In the genomic region with DNA sequence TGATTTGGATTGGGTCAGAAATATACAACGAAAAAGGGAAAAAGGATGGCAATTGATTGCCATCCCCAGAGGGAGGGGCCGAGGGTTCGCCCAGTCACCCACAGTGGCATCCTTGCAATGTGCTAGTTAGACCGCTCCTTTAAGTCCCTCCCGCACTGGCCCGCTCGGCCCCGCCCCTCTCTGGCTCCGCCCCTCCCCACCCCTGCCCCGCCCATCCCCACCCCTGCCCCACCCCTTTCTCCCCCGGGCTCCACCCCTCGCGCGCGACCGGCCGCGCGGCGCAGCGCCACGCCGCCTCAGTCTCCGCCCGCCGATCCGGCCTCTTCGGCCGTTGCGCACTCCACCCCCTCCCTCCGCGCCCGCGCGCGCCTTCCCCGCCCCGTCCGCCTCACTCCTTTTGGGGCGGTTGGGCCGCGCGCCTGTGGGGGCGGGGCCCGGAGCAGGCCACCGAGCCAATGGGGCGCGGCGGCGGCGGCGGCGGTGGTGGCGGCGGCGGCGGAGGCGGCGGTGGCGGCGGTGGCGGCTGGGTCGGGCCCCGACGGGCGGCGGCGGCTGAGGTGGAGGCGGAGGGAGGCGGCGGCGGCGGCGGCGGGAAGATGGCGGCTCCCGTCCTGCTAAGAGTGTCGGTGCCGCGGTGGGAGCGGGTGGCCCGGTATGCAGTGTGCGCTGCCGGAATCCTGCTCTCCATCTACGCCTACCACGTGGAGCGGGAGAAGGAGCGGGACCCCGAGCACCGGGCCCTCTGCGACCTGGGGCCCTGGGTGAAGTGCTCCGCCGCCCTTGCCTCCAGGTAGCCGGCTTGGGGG, we compare ENCODE assay signal across 8 cellular contexts. TPM values are rescaled to one million over a fixed set of nuclear protein-coding genes. Genes with fewer than 3 reads are reported as not detected.
DNase-seq lines count a peak whose midpoint lies in the region; ATAC-seq and TF ChIP-seq lines count a peak whose summit lies in the region.

A gene (plus strand): TSS at position 299 of the 806 bp plus-strand sequence. CDS start 298 bp downstream, at position 597.

- intact Hi-C loops in IMR-90 (cut with micrococcal nuclease): loop anchor here (10.0 kb wide), 1 partner anchor 62 kb away; no protein-coding TSS in a partner anchor
- intact Hi-C loops in mucosa of descending colon (cut with DNase I, micrococcal nuclease): no loop called here

- CTCF ChIA-PET in IMR-90 (lab: Yijun Ruan, JAX): no interaction called here

- peak; percentile 46; the same call in 1 of the 2 replicates for TF ChIP-seq POLR2A in IMR-90 (IDR thresholded peaks at IDR 0.05; ENCODE audit: low read depth, low read length)

- H3K56ac ChIP-seq in IMR-90 (ENCODE audit: extremely low read depth, insufficient read depth, low read length): peak within 1 kb of the TSS; percentile 28; the same call in 1 of the 2 replicates

- peaks cover 3 to 16% of the 10 kb centered on the region in 2 experiments for H3K79me1 ChIP-seq in IMR-90 (ENCODE audit: low read depth in 1 of 2, low read length in 2 of 2)

- H3K27ac ChIP-seq in IMR-90 (ENCODE audit: insufficient read depth, low read length): peak within 1 kb of the TSS; percentile 93
- H3K27ac ChIP-seq in epithelial cell of prostate: peak within 1 kb of the TSS; percentile 48

- ATAC-seq in GM21529 (IDR thresholded peaks at IDR 0.05; ENCODE audit: unreplicated experiment) (peak; percentile 80), IMR-90 (ENCODE audit: low read depth) (peak; percentile 95), mucosa of descending colon (peak; percentile 98)

- peak within 1 kb of the TSS; percentile 51; the same call in 1 of the 2 replicates for H2BK20ac ChIP-seq in IMR-90 (ENCODE audit: low read depth, low read length)

- H2BK120ac ChIP-seq in IMR-90 (ENCODE audit: low read depth, low read length): peak within 1 kb of the TSS; percentile 67

- peak within 1 kb of the TSS; percentile 56 for H3K4ac ChIP-seq in IMR-90 (ENCODE audit: low read depth, low read length)

- H3K23ac ChIP-seq in IMR-90 (ENCODE audit: low read depth, low read length): peak within 1 kb of the TSS; percentile 41; the same call in 1 of the 2 replicates

- WGBS in IMR-90 (ENCODE audit: extremely low coverage in 2 of 2, insufficient read length in 1 of 2), 2 experiments: 6% methylated on average over 7 of the region's 94 CpGs; no CpG with 5 or more reads in 1 of the 2 experiments

- DNase-seq in DMS 273 treated with DMSO at 0.1 percent for 48 hours (lab: John Stamatoyannopoulos, UW) (peak; percentile 85), IMR-90 (peak; percentile 89), OCI-M1 (lab: John Stamatoyannopoulos, UW) (peak; percentile 97), activated T-cell treated with anti-CD3 and anti-CD28 coated beads for 4 hours (peak; percentile 88), epithelial cell of prostate (ENCODE audit: low read depth, low spot score) (peak; percentile 65), mucosa of descending colon (peak; percentile 95 to 98 (median 97))
- DNase-seq in stimulated activated CD8-positive, alpha-beta memory T cell treated with anti-CD3 and anti-CD28 coated beads, Interleukin-2, amount 100 ng/mL, for 48 hours (ENCODE audit: low read depth in 2 of 2): peak; percentile 94

- peak within 1 kb of the TSS; percentile 81 for H2BK5ac ChIP-seq in IMR-90 (ENCODE audit: low read depth, low read length, poor library complexity, severe bottlenecking)

- peak within 1 kb of the TSS; percentile 83 for H3K9ac ChIP-seq in IMR-90 (ENCODE audit: low read depth, low read length)

- H3K36me3 ChIP-seq in IMR-90 (ENCODE audit: control insufficient read depth, insufficient read depth, low read length): no peaks in the 10 kb centered on the region
- no peaks in the 10 kb centered on the region for H3K36me3 ChIP-seq in mucosa of descending colon (ENCODE audit: low read depth)

- H3K18ac ChIP-seq in IMR-90 (ENCODE audit: low read depth, low read length): no peak within 1 kb of the TSS

- peak within 1 kb of the TSS; percentile 66 for H4K91ac ChIP-seq in IMR-90 (ENCODE audit: insufficient read depth, low read depth, low read length)

- TF ChIP-seq CTCF in IMR-90 (conservative IDR thresholded peaks at IDR 0.05; ENCODE audit: low read depth, low read length): no peak
- no peak for TF ChIP-seq CTCF in mucosa of descending colon (IDR thresholded peaks at IDR 0.05)

- H3K4me2 ChIP-seq in IMR-90 (ENCODE audit: low read depth, low read length): peak within 1 kb of the TSS; percentile 94

- peak within 1 kb of the TSS; percentile 65; the same call in 2 of the 3 replicates for H2BK15ac ChIP-seq in IMR-90 (ENCODE audit: low read depth, low read length)

- H2AK9ac ChIP-seq in IMR-90 (replicated peaks; ENCODE audit: low read depth, low read length, poor library complexity): peak within 1 kb of the TSS; percentile 23

- no peaks in the 10 kb centered on the region; the same call in 1 of the 2 replicates for H4K20me1 ChIP-seq in IMR-90 (ENCODE audit: insufficient read depth, low read length)

- POLR2A ChIA-PET in IMR-90 (lab: Charles Lee; ENCODE audit: unreplicated experiment): no interaction called here

- H3K4me3 ChIP-seq in IMR-90 (ENCODE audit: insufficient read depth, low read depth, low read length): peak within 1 kb of the TSS; percentile 100
- peak within 1 kb of the TSS; percentile 74 for H3K4me3 ChIP-seq in mucosa of descending colon

- in situ Hi-C loops in IMR-90 (cut with MboI; ENCODE audit: low sequenced_read_pairs): no loop called here

- peak within 1 kb of the TSS; percentile 67 for H2AK5ac ChIP-seq in IMR-90 (ENCODE audit: low read depth, low read length)

- TF ChIP-seq RAD21 in IMR-90 (IDR thresholded peaks at IDR 0.05; ENCODE audit: low read length): no peak

- dilution Hi-C loops in IMR-90 (cut with HindIII; ENCODE audit: low sequenced_read_pairs, unreplicated experiment): no loop called here

- peak within 1 kb of the TSS; percentile 88 for H2AFZ ChIP-seq in IMR-90 (replicated peaks; ENCODE audit: low read length, poor library complexity)

- H3K14ac ChIP-seq in IMR-90 (replicated peaks; ENCODE audit: low read depth, low read length): peak within 1 kb of the TSS; percentile 44

- H4K5ac ChIP-seq in IMR-90 (ENCODE audit: low read depth, low read length): no peak within 1 kb of the TSS; the same call in 1 of the 2 replicates

- H4K8ac ChIP-seq in IMR-90 (ENCODE audit: low read depth in 2 of 2, low read length in 2 of 2): peak within 1 kb of the TSS; percentile 76 to 92; a peak in 3 of 4 replicates

- H3K9me3 ChIP-seq in IMR-90 (ENCODE audit: control insufficient read depth, insufficient read depth, low read length): no peaks in the 10 kb centered on the region
- no peaks in the 10 kb centered on the region for H3K9me3 ChIP-seq in mucosa of descending colon

- no peaks in the 10 kb centered on the region for H3K9me1 ChIP-seq in IMR-90 (ENCODE audit: insufficient read depth, low read length)

- no peaks in the 10 kb centered on the region for H3K27me3 ChIP-seq in IMR-90 (ENCODE audit: control insufficient read depth, insufficient read depth, low read length)

- H3K4me1 ChIP-seq in IMR-90 (ENCODE audit: control insufficient read depth, insufficient read depth, low read length) (peaks cover 2% of the 10 kb centered on the region), mucosa of descending colon (ENCODE audit: low read depth) (no peaks in the 10 kb centered on the region)

- no TSS peak for BruUV-seq in IMR-90 (replicated peaks; lab: Mats Ljungman, UMichigan)

TF ChIP-seq in IMR-90, 13 proteins besides CTCF, POLR2A, EP300 and RAD21:
- TF ChIP-seq MAZ (IDR thresholded peaks at IDR 0.05; ENCODE audit: borderline replicate concordance, low read depth, low read length) (peak; percentile 92), BHLHE40 (IDR thresholded peaks at IDR 0.05; ENCODE audit: low read depth, low read length) (no peak), MXI1 (IDR thresholded peaks at IDR 0.05; ENCODE audit: borderline replicate concordance, low read depth, low read length) (peak; percentile 67)

RNA-seq across cellular contexts. Expression of the gene that starts here (rescaled TPM):
- total RNA-seq in IMR-90 (2012; rRNA removed): 14.5 and 19.4 TPM in 2 replicates
- 12.0 and 12.5 TPM in 2 replicates for polyA plus RNA-seq in IMR-90 (2012; rRNA removed)
- polyA plus RNA-seq in IMR-90 (2012; cell fraction: cytosol; rRNA removed): 6.0 and 6.3 TPM in 2 replicates
- polyA plus RNA-seq in IMR-90 (2012; cell fraction: nucleus; rRNA removed; ENCODE audit: low replicate concordance): 2.0 and 5.1 TPM in 2 replicates
- 10 to 100 TPM; 18.0 to 25.6 (median 22.2) TPM for total RNA-seq in mucosa of descending colon

Comparison
In these comparisons a context has a peak if more than half of its experiments do, and no peak if none do; other contexts are left out.
1. Peak in every context shown above with its lines: DNase-seq, ATAC-seq, H3K4me3 ChIP-seq and H3K27ac ChIP-seq.